In genomic region chr4:152943673-152944072, GRCh38 we compare ENCODE assay signal across 1 cellular context.
TF ChIP-seq lines count a peak whose summit lies in the region.

No MANE protein-coding gene starts in this region.

TF ChIP-seq in IMR-90, 13 proteins besides CTCF, POLR2A, EP300 and RAD21 (continued from another document):
- TF ChIP-seq ELK1 (IDR thresholded peaks at IDR 0.05; ENCODE audit: borderline replicate concordance, low read depth, low read length) (no peak), MAZ (IDR thresholded peaks at IDR 0.05; ENCODE audit: borderline replicate concordance, low read depth, low read length) (no peak), MAFK (IDR thresholded peaks at IDR 0.05; ENCODE audit: low read depth, low read length) (no peak), MXI1 (IDR thresholded peaks at IDR 0.05; ENCODE audit: borderline replicate concordance, low read depth, low read length) (no peak), BHLHE40 (IDR thresholded peaks at IDR 0.05; ENCODE audit: low read depth, low read length) (no peak), RCOR1 (IDR thresholded peaks at IDR 0.05; ENCODE audit: insufficient replicate concordance, low read length) (no peak), NFE2L2 (IDR thresholded peaks at IDR 0.05; ENCODE audit: low read depth, low read length) (no peak)
